In genomic region chr1:247646867-247647266, GRCh38 we compare ENCODE assay signal across 19 cellular contexts. TPM values are rescaled to one million over a fixed set of nuclear protein-coding genes. Genes with fewer than 3 reads are reported as not detected.
"Had no signal": no experiment of that assay in that cellular context is flagged by ENCODE, and none has a peak within 500 bp of the region (broad histone marks: within the 10 kb centered on the region; RNA-seq: fewer than 3 reads in every experiment).

No MANE protein-coding gene starts in this region.

- H3K4me1 ChIP-seq: right lobe of liver, suprapubic skin had no signal

- H3K27me3 ChIP-seq: hepatocyte, right lobe of liver, suprapubic skin had no signal

- DNase-seq: activated B cell treated with CpG ODN at 0.5 μM for 24 hours; activated CD4-positive, alpha-beta T cell treated with anti-CD3 and anti-CD28 coated beads, Interleukin-2, amount 10 ng/mL, durations not matched to agents 24 days and 14 days; activated gamma-delta T cell treated with Interleukin-2 at 50 U/mL for 16 hours; amniotic stem cell; left ventricle myocardium superior; mesenchymal stem cell; nucleus accumbens; right lobe of liver; T-helper 1 cell; T1000 had no signal

- H3K4me3 ChIP-seq: hepatocyte, right lobe of liver, smooth muscle cell, suprapubic skin had no signal

- H3K36me3 ChIP-seq: right lobe of liver, suprapubic skin had no signal

- ATAC-seq: esophagus mucosa; left ventricle myocardium superior; natural killer cell treated with Interleukin-12 subunit alpha and Interleukin-12 subunit beta and Interleukin-15 and Interleukin-18, amount 100 ng/mL, for 72 hours had no signal

- H3K9me3 ChIP-seq: right lobe of liver, suprapubic skin had no signal

- H3K27ac ChIP-seq: hepatocyte, right lobe of liver, suprapubic skin had no signal

RNA-seq across cellular contexts. Expression of gene OR13G1, which starts 32.7 kb away (rescaled TPM):
- total RNA-seq: activated B cell treated with CpG ODN at 0.5 μM for 24 hours; activated CD4-positive, alpha-beta T cell treated with anti-CD3 and anti-CD28 coated beads, Interleukin-2, amount 10 ng/mL, durations not matched to agents 24 days and 14 days; cardiac septum; esophagus mucosa; hepatocyte; kidney epithelial cell; left ventricle myocardium superior; mucosa of gallbladder; natural killer cell treated with Interleukin-12 subunit alpha and Interleukin-12 subunit beta and Interleukin-15 and Interleukin-18, amount 100 ng/mL, for 72 hours; progenitor cell of endocrine pancreas; right lobe of liver; smooth muscle cell; suprapubic skin had no signal

RNA-seq across cellular contexts. Expression of gene OR2G3, which starts 41.5 kb away (rescaled TPM):
- total RNA-seq: activated B cell treated with CpG ODN at 0.5 μM for 24 hours; activated CD4-positive, alpha-beta T cell treated with anti-CD3 and anti-CD28 coated beads, Interleukin-2, amount 10 ng/mL, durations not matched to agents 24 days and 14 days; cardiac septum; esophagus mucosa; hepatocyte; kidney epithelial cell; left ventricle myocardium superior; mucosa of gallbladder; natural killer cell treated with Interleukin-12 subunit alpha and Interleukin-12 subunit beta and Interleukin-15 and Interleukin-18, amount 100 ng/mL, for 72 hours; progenitor cell of endocrine pancreas; right lobe of liver; smooth muscle cell; suprapubic skin had no signal

RNA-seq across cellular contexts. Expression of gene OR2G2, which starts 58.7 kb away (rescaled TPM):
- total RNA-seq: activated B cell treated with CpG ODN at 0.5 μM for 24 hours; activated CD4-positive, alpha-beta T cell treated with anti-CD3 and anti-CD28 coated beads, Interleukin-2, amount 10 ng/mL, durations not matched to agents 24 days and 14 days; cardiac septum; esophagus mucosa; hepatocyte; kidney epithelial cell; left ventricle myocardium superior; mucosa of gallbladder; natural killer cell treated with Interleukin-12 subunit alpha and Interleukin-12 subunit beta and Interleukin-15 and Interleukin-18, amount 100 ng/mL, for 72 hours; progenitor cell of endocrine pancreas; right lobe of liver; smooth muscle cell; suprapubic skin had no signal
